ENCODE assay signal across 8 cellular contexts in the genomic region with DNA sequence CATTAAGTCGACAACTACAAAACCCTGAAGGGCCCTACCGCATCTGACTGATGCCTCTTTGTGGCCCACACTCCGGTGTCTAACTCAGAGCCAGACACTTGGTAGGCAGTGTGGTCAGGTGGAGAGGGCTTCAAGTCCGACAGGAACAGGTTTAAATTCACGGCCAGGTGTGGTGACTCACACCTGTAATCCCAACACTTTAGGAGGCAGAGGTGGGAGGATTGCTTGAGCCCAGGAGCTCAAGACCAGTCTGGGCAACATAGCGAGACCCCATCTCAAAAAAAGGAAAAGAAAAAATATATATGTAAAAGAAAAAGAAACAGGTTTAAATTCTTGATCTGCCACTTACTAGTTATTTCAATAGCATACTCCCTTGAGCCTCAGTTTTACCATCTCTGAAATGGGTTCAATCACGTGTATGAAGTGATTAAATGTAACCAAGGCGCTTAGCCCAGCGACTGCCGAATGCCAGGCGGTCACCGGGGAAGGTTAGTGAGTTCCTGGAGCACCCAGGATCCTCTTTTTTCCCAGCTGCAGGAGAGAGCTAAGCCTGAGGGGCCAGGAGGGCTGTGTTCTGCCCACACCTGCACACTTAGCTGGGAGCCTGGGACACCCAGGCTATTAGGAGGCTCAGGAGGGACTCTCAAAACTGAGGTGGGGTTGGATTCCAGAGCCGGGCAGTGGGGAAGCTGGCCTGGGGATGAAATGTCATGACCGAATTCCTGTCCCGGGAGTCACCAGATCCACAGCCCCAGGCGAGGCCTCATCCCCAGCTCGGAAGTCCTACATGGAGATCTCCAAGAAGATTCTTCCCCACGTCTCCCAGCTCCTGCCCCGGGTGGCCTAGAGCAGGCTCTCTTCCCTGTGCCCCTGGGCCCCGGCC. TPM values are rescaled to one million over a fixed set of nuclear protein-coding genes. Genes with fewer than 3 reads are reported as not detected.
DNase-seq lines count a peak whose midpoint lies in the region; ATAC-seq, FAIRE-seq and TF ChIP-seq lines count a peak whose summit lies in the region.

No MANE protein-coding gene starts in this region.

- H2AFZ ChIP-seq in Karpas-422 (ENCODE audit: low read length), result peak overlapping the region; percentile 91

- FAIRE-seq in small intestine (lab: Jason Lieb, UNC), result no peak

- H3K4me3 ChIP-seq in Karpas-422 (ENCODE audit: low read length) (peak overlapping the region; percentile 100), body of pancreas (peak overlapping the region; percentile 89 to 91), iPS-18c (ENCODE audit: insufficient read depth, low read depth, low read length) (peak overlapping the region; percentile 76), small intestine (ENCODE audit: low read depth in 1 of 2, low read length in 2 of 2) (peak overlapping the region; percentile 76 to 91)

- 35 to 51% methylated on average over 12 to 19 of the region's 20 CpGs for WGBS in body of pancreas, 2 donors
- 30 to 43% (median 32%) methylated on average over 15 to 20 of the region's 20 CpGs for WGBS in small intestine, 3 donors

- H3K27me3 ChIP-seq in Karpas-422 (ENCODE audit: low read length), result no peaks in the 10 kb centered on the region
- H3K27me3 ChIP-seq in body of pancreas, result no peaks in the 10 kb centered on the region
- no peaks in the 10 kb centered on the region for H3K27me3 ChIP-seq in small intestine (ENCODE audit: control insufficient read depth in 2 of 2, insufficient read depth in 2 of 2, low read length in 2 of 2)

- TF ChIP-seq CTCF in GM13976 (IDR thresholded peaks at IDR 0.05; ENCODE audit: borderline replicate concordance, control extremely low read depth, extremely low read depth, insufficient read depth, missing control alignments), result no peak
- no peak for TF ChIP-seq CTCF in body of pancreas (IDR thresholded peaks at IDR 0.05)

- peak overlapping the region; percentile 89 for H3K4me2 ChIP-seq in Karpas-422 (ENCODE audit: low read depth, low read length, poor library complexity, severe bottlenecking)

- no peaks in the 10 kb centered on the region for H4K20me1 ChIP-seq in Karpas-422 (ENCODE audit: insufficient read depth, low read depth, low read length)

- H3K79me2 ChIP-seq in Karpas-422 (ENCODE audit: low read length), result peaks cover 35% of the 10 kb centered on the region

- peak in 2 of 3 donors; percentile 7 to 44 for TF ChIP-seq POLR2A in body of pancreas (IDR thresholded peaks at IDR 0.05)

- DNase-seq in GM13976 (ENCODE audit: low spot score) (peak; percentile 49), Karpas-422 (peak; percentile 56), body of pancreas (peak; percentile 45 to 55 (median 47)), small intestine (no peak), NCI-H2227 treated with DMSO at 0.1 percent for 48 hours (lab: John Stamatoyannopoulos, UW) (no peak), DMS153 (lab: John Stamatoyannopoulos, UW) (no peak)
- no peak for DNase-seq in activated CD4-positive, CD25-positive, alpha-beta regulatory T cell (lab: John Stamatoyannopoulos, UW)

- ATAC-seq in body of pancreas, result peak; percentile 36

- H3K36me3 ChIP-seq in Karpas-422 (ENCODE audit: insufficient read depth, low read length), result no peaks in the 10 kb centered on the region
- no peaks in the 10 kb centered on the region for H3K36me3 ChIP-seq in body of pancreas (replicated peaks in 1 of 2; ENCODE audit: insufficient read depth in 1 of 2, low read depth in 2 of 2)
- no peaks in the 10 kb centered on the region for H3K36me3 ChIP-seq in small intestine (ENCODE audit: control insufficient read depth in 2 of 2, insufficient read depth in 2 of 2, low read length in 2 of 2)

- 0 out of 2 replicates have a peak overlapping the region, but pooled peaks have one; percentile 42 for H3K27ac ChIP-seq in Karpas-422 (ENCODE audit: low read length)
- peak overlapping the region; percentile 86 to 91 (median 88) for H3K27ac ChIP-seq in body of pancreas
- peak overlapping the region; percentile 92 to 93 for H3K27ac ChIP-seq in small intestine (ENCODE audit: low read depth in 1 of 2, low read length in 1 of 2)

- H3K9me2 ChIP-seq in Karpas-422 (replicated peaks; ENCODE audit: insufficient read depth, low read length), result no peaks in the 10 kb centered on the region

- peak overlapping the region; percentile 95 for H3K9ac ChIP-seq in Karpas-422 (ENCODE audit: low read length)

- no peaks in the 10 kb centered on the region for H3K9me3 ChIP-seq in Karpas-422 (ENCODE audit: low read length)
- no peaks in the 10 kb centered on the region for H3K9me3 ChIP-seq in body of pancreas
- H3K9me3 ChIP-seq in iPS-18c (ENCODE audit: control insufficient read depth, insufficient read depth, low read length), result peaks cover 5% of the 10 kb centered on the region
- H3K9me3 ChIP-seq in small intestine (ENCODE audit: control insufficient read depth, low read depth), result no peaks in the 10 kb centered on the region

- intact Hi-C loops in body of pancreas (cut with DNase I), result no loop called here

- H3K4me1 ChIP-seq in Karpas-422 (ENCODE audit: low read length), result peaks cover 21% of the 10 kb centered on the region
- H3K4me1 ChIP-seq in body of pancreas, result peaks cover 38% of the 10 kb centered on the region
- peaks cover 7 to 8% of the 10 kb centered on the region in 2 donors for H3K4me1 ChIP-seq in small intestine (ENCODE audit: control insufficient read depth in 2 of 2, insufficient read depth in 1 of 2, low read depth in 1 of 2, low read length in 1 of 2)

- in situ Hi-C loops in GM13976 (cut with MboI; ENCODE audit: low sequenced_read_pairs, unreplicated experiment), result loop anchor here (25.0 kb wide), 1 partner anchor 172 kb away; no protein-coding TSS in a partner anchor

RNA-seq across cellular contexts. Expression of a gene that starts 0.9 kb away (rescaled TPM):
- total RNA-seq in Karpas-422 (2014; rRNA removed; shearing (Covaris generic); ENCODE audit: low replicate concordance), result 31.7 and 78.9 TPM in 2 replicates
- total RNA-seq in body of pancreas, result 10 to 100 TPM; 39.6 to 57.3 TPM
- polyA plus RNA-seq in small intestine, result 100 to 1,000 TPM; 189 to 359 (median 337) TPM

RNA-seq across cellular contexts. Expression of a gene that starts 26.9 kb away (rescaled TPM):
- total RNA-seq in Karpas-422 (2014; rRNA removed; shearing (Covaris generic); ENCODE audit: low replicate concordance), result 146 and 207 TPM in 2 replicates
- 10 to 100 TPM; 20.1 to 44.1 TPM for total RNA-seq in body of pancreas
- 100 to 1,000 TPM; 207 to 343 (median 333) TPM for polyA plus RNA-seq in small intestine

RNA-seq across cellular contexts. Expression of a gene that starts 27.1 kb away (rescaled TPM):
- total RNA-seq in Karpas-422 (2014; rRNA removed; shearing (Covaris generic); ENCODE audit: low replicate concordance), result 19.8 and 57.5 TPM in 2 replicates
- 10 to 100 TPM; 19.2 to 32.0 TPM for total RNA-seq in body of pancreas
- polyA plus RNA-seq in small intestine, result 10 to 100 TPM; 28.6 to 47.6 (median 29.7) TPM

RNA-seq across cellular contexts. Expression of a gene that starts 32.7 kb away (rescaled TPM):
- total RNA-seq in Karpas-422 (2014; rRNA removed; shearing (Covaris generic); ENCODE audit: low replicate concordance), result 22.9 and 37.5 TPM in 2 replicates
- total RNA-seq in body of pancreas, result 10 to 100 TPM; 15.8 to 44.2 TPM
- polyA plus RNA-seq in small intestine, result 10 to 100 TPM in 2 of 3 donors, 1 to 10 TPM in 1; 6.8 to 19.3 (median 11.4) TPM

RNA-seq across cellular contexts. Expression of a gene that starts 50.2 kb away (rescaled TPM):
- total RNA-seq in Karpas-422 (2014; rRNA removed; shearing (Covaris generic); ENCODE audit: low replicate concordance), result 4.8 and 5.8 TPM in 2 replicates
- total RNA-seq in body of pancreas, result 1 to 10 TPM; 2.9 to 3.3 TPM
- under 1 TPM in 2 of 3 donors, not detected in 1; under 0.01 to 0.97 TPM for polyA plus RNA-seq in small intestine

Comparison
In these comparisons a context has a peak if more than half of its experiments do, and no peak if none do; other contexts are left out.
1. DNase-seq: peak in GM13976 (single experiment), Karpas-422 (single experiment) and body of pancreas (4 of 4); none in small intestine (single experiment), activated CD4-positive, CD25-positive, alpha-beta regulatory T cell (0 of 4), NCI-H2227 treated with DMSO at 0.1 percent for 48 hours (single experiment) and DMS153 (single experiment).
2. H3K27ac ChIP-seq: peak in every context shown above with its lines; median percentile 92 in small intestine; 88 in body of pancreas; 42 in Karpas-422.
3. Peak in every context shown above with its lines, with median percentiles within 50 percentile points of each other: H3K4me3 ChIP-seq.